ENCODE assay signal across 10 cellular contexts in genomic region chr4:110475881-110476818, GRCh38. TPM values are rescaled to one million over a fixed set of nuclear protein-coding genes. Genes with fewer than 3 reads are reported as not detected.
DNase-seq lines count a peak whose midpoint lies in the region; ATAC-seq and TF ChIP-seq lines count a peak whose summit lies in the region.
"Had no signal": no experiment of that assay in that cellular context is flagged by ENCODE, and none has a peak within 500 bp of the region (broad histone marks: within the 10 kb centered on the region; RNA-seq: fewer than 3 reads in every experiment).

ENPEP (plus strand) TSS chr4:110476155; CDS start chr4:110476415, 260 bp downstream.

- no peaks in the 10 kb centered on the region for H3K36me3 ChIP-seq in mucosa of rectum (ENCODE audit: control insufficient read depth in 2 of 2, insufficient read depth in 2 of 2, low read length in 2 of 2)
- H3K36me3 ChIP-seq in upper lobe of left lung: no peaks in the 10 kb centered on the region
- no peaks in the 10 kb centered on the region for H3K36me3 ChIP-seq in Karpas-422 (ENCODE audit: insufficient read depth, low read length)

- H2AFZ ChIP-seq in Karpas-422 (ENCODE audit: low read length): no peak within 1 kb of the TSS

- H3K27ac Mint-ChIP-seq in glutamatergic neuron (ENCODE audit: unreplicated experiment): no peak within 1 kb of the TSS
- H3K27ac Mint-ChIP-seq: activated naive CD4-positive, alpha-beta T cell treated with anti-CD3 and anti-CD28 coated beads, Interleukin-2, amount 50 U/mL, for 24 hours had no signal

- no peak within 1 kb of the TSS for H3K4me3 Mint-ChIP-seq in glutamatergic neuron (ENCODE audit: unreplicated experiment)
- H3K4me3 Mint-ChIP-seq: activated naive CD4-positive, alpha-beta T cell treated with anti-CD3 and anti-CD28 coated beads, Interleukin-2, amount 50 U/mL, for 24 hours had no signal

- ATAC-seq in upper lobe of left lung (ENCODE audit: low FRiP score in 2 of 2): peak in 1 of 2 donors; percentile 69

- H3K27me3 ChIP-seq in mucosa of rectum (ENCODE audit: control insufficient read depth in 2 of 2, insufficient read depth in 2 of 2, low read length in 2 of 2): peaks cover 0 to 8% of the 10 kb centered on the region in 2 donors
- H3K27me3 ChIP-seq in upper lobe of left lung: no peaks in the 10 kb centered on the region
- no peaks in the 10 kb centered on the region for H3K27me3 ChIP-seq in Karpas-422 (ENCODE audit: low read length)

- TF ChIP-seq EP300 in upper lobe of left lung (IDR thresholded peaks at IDR 0.05): no peak

- H3K9me3 ChIP-seq in mucosa of rectum (ENCODE audit: control insufficient read depth in 2 of 2, low read length in 2 of 2): no peaks in the 10 kb centered on the region
- H3K9me3 ChIP-seq in upper lobe of left lung: no peaks in the 10 kb centered on the region
- no peaks in the 10 kb centered on the region for H3K9me3 ChIP-seq in Karpas-422 (ENCODE audit: low read length)

- H3K27ac ChIP-seq in mucosa of rectum (ENCODE audit: low read depth in 2 of 2, low read length in 2 of 2): no peak within 1 kb of the TSS
- peak within 1 kb of the TSS in 3 of 4 donors; percentile 1 to 77 (median 6) for H3K27ac ChIP-seq in upper lobe of left lung
- H3K27ac ChIP-seq in Karpas-422 (ENCODE audit: low read length): no peak within 1 kb of the TSS

- H3K79me2 ChIP-seq in Karpas-422 (ENCODE audit: low read length): no peaks in the 10 kb centered on the region

- TF ChIP-seq POLR2A in upper lobe of left lung (IDR thresholded peaks at IDR 0.05): no peak

- H3K9me3 Mint-ChIP-seq in glutamatergic neuron (ENCODE audit: unreplicated experiment): peaks cover 1% of the 10 kb centered on the region
- H3K9me3 Mint-ChIP-seq: activated naive CD4-positive, alpha-beta T cell treated with anti-CD3 and anti-CD28 coated beads, Interleukin-2, amount 50 U/mL, for 24 hours had no signal

- H3K4me1 Mint-ChIP-seq in glutamatergic neuron (ENCODE audit: low read depth, unreplicated experiment): peaks cover 3% of the 10 kb centered on the region
- H3K4me1 Mint-ChIP-seq: activated naive CD4-positive, alpha-beta T cell treated with anti-CD3 and anti-CD28 coated beads, Interleukin-2, amount 50 U/mL, for 24 hours had no signal

- H3K9me2 ChIP-seq in Karpas-422 (replicated peaks; ENCODE audit: insufficient read depth, low read length): no peaks in the 10 kb centered on the region

- DNase-seq in NCI-H345 (lab: John Stamatoyannopoulos, UW) (peak; percentile 20), NCI-H345 treated with DMSO at 0.1 percent for 48 hours (lab: John Stamatoyannopoulos, UW; ENCODE audit: unreplicated experiment) (no peak), fibroblast of pulmonary artery (ENCODE audit: low read depth) (peak; percentile 69), upper lobe of left lung (peak in 1 of 2 donors; percentile 86), glutamatergic neuron (no peak), Karpas-422 (no peak), activated T-cell treated with anti-CD3 and anti-CD28 coated beads for 4 hours (no peak)
- DNase-seq: SW 1271 had no signal

- H3K4me1 ChIP-seq in mucosa of rectum (ENCODE audit: control insufficient read depth in 2 of 2, insufficient read depth in 2 of 2, low read length in 2 of 2): peaks cover 0 to 6% of the 10 kb centered on the region in 2 donors
- peaks cover 0 to 8% (median 0%) of the 10 kb centered on the region in 4 donors for H3K4me1 ChIP-seq in upper lobe of left lung
- H3K4me1 ChIP-seq in Karpas-422 (ENCODE audit: low read length): no peaks in the 10 kb centered on the region

- no peaks in the 10 kb centered on the region for H3K36me3 Mint-ChIP-seq in glutamatergic neuron (ENCODE audit: unreplicated experiment)

- WGBS in upper lobe of left lung, 2 donors: 54 to 55% methylated on average over 38 to 39 of the region's 39 CpGs

- H3K27me3 Mint-ChIP-seq in glutamatergic neuron (ENCODE audit: unreplicated experiment): peaks cover 2% of the 10 kb centered on the region

- H3K4me2 ChIP-seq in Karpas-422 (ENCODE audit: low read depth, low read length, poor library complexity, severe bottlenecking): no peak within 1 kb of the TSS

- no peak for TF ChIP-seq CTCF in fibroblast of pulmonary artery (IDR thresholded peaks at IDR 0.05; ENCODE audit: low read length, missing control alignments)
- TF ChIP-seq CTCF in upper lobe of left lung (IDR thresholded peaks at IDR 0.05): no peak
- no peak for TF ChIP-seq CTCF in glutamatergic neuron (IDR thresholded peaks at IDR 0.05; ENCODE audit: partially characterized antibody, unreplicated experiment)

- H3K4me3 ChIP-seq in fibroblast of pulmonary artery (replicated peaks; ENCODE audit: low read depth, low read length) (peak within 1 kb of the TSS; percentile 54), mucosa of rectum (ENCODE audit: low read length in 2 of 2) (peak within 1 kb of the TSS; percentile 41 to 59), upper lobe of left lung (peak within 1 kb of the TSS; percentile 1 to 44 (median 28)), Karpas-422 (ENCODE audit: low read length) (no peak within 1 kb of the TSS)

- H4K20me1 ChIP-seq in Karpas-422 (ENCODE audit: insufficient read depth, low read depth, low read length): no peaks in the 10 kb centered on the region

- H3K9ac ChIP-seq in mucosa of rectum (ENCODE audit: low read depth in 1 of 2, low read length in 2 of 2) (peak within 1 kb of the TSS in 1 of 2 donors; percentile 13), Karpas-422 (ENCODE audit: low read length) (no peak within 1 kb of the TSS)

RNA-seq across cellular contexts. Expression of gene ENPEP, which starts in this region (rescaled TPM):
- 10 to 100 TPM in 2 of 6 donors, 1 to 10 TPM in 3, under 1 TPM in 1; 0.49 to 10.6 (median 6.1) TPM for total RNA-seq in upper lobe of left lung
- total RNA-seq in glutamatergic neuron (ENCODE audit: unreplicated experiment): 2.4 TPM
- total RNA-seq in Karpas-422 (2014; rRNA removed; shearing (Covaris generic); ENCODE audit: low replicate concordance): not detected in 2 replicates

Comparison
In these comparisons a context has a peak if more than half of its experiments do, and no peak if none do; other contexts are left out.
1. DNase-seq: peak in NCI-H345 (single experiment) and fibroblast of pulmonary artery (single experiment); none in NCI-H345 treated with DMSO at 0.1 percent for 48 hours (single experiment), glutamatergic neuron (single experiment), Karpas-422 (single experiment) and activated T-cell treated with anti-CD3 and anti-CD28 coated beads for 4 hours (single experiment).
2. H3K27ac ChIP-seq: peak in upper lobe of left lung (3 of 4); none in mucosa of rectum (0 of 2) and Karpas-422 (single experiment).